In genomic region chr10:109780997-109781396, GRCh38 we compare ENCODE assay signal across 27 cellular contexts.
"Had no signal": no experiment of that assay in that cellular context is flagged by ENCODE, and none has a peak within 500 bp of the region (broad histone marks: within the 10 kb centered on the region; RNA-seq: fewer than 3 reads in every experiment).

No MANE protein-coding gene starts in this region.

- H3K36me3 ChIP-seq: esophagus squamous epithelium, heart right ventricle, ovary, sigmoid colon, tibial artery had no signal

- H3K9me3 ChIP-seq: esophagus squamous epithelium, heart right ventricle, ovary, psoas muscle, sigmoid colon, testis, tibial artery had no signal

- H3K27me3 ChIP-seq: esophagus squamous epithelium, ovary, sigmoid colon, testis, tibial artery had no signal

- H3K27ac ChIP-seq: dorsolateral prefrontal cortex, esophagus squamous epithelium, heart right ventricle, ovary, psoas muscle, sigmoid colon, testis, tibial artery had no signal

- DNase-seq: dorsolateral prefrontal cortex; effector CD4-positive, alpha-beta T cell; esophagus squamous epithelium; foreskin melanocyte; glutamatergic neuron; heart right ventricle; hippocampal formation; mesenchymal stem cell; midbrain; naive thymus-derived CD4-positive, alpha-beta T cell; nephron progenitor cell; occipital lobe; ovary; posterior cingulate gyrus; psoas muscle; right cardiac atrium; sigmoid colon; stimulated activated CD4-positive, alpha-beta T cell treated with anti-CD3 and anti-CD28 coated beads, Interleukin-4, amount 100 ng/mL, for 4 hours; stimulated activated naive CD8-positive, alpha-beta T cell treated with anti-CD3 and anti-CD28 coated beads, Interleukin-15, Interleukin-2, amounts not matched to agents 100 U/mL and 50 U/mL, for 24 hours; substantia nigra; testis; tibial artery had no signal

- ATAC-seq: heart right ventricle; left lobe of liver; naive thymus-derived CD4-positive, alpha-beta T cell; psoas muscle; right cardiac atrium; stimulated activated memory B cell treated with anti-CD40 and anti-IgM and Interleukin-4, amounts not matched to agents 10 μg/mL and 1 μg/mL and 100 μg/mL, for 72 hours; stimulated activated naive CD8-positive, alpha-beta T cell treated with anti-CD3 and anti-CD28 coated beads, Interleukin-15, Interleukin-2, amounts not matched to agents 100 U/mL and 50 U/mL, for 24 hours had no signal

- H3K4me3 ChIP-seq: dorsolateral prefrontal cortex, esophagus squamous epithelium, heart right ventricle, ovary, psoas muscle, sigmoid colon, testis, tibial artery had no signal

- H3K4me1 ChIP-seq: esophagus squamous epithelium, heart right ventricle, psoas muscle, sigmoid colon, testis, tibial artery had no signal

- FAIRE-seq: colon, endothelial cell of umbilical vein, keratinocyte had no signal
